ENCODE assay signal across 1 cellular context in genomic region chr3:32719931-32720330, GRCh38.
TF ChIP-seq lines count a peak whose summit lies in the region.

No MANE protein-coding gene starts in this region.

TF ChIP-seq in K562, 482 proteins besides CTCF, POLR2A, EP300 and RAD21 (continued from another document):
- TF ChIP-seq ZNF140 (CRISPR knock-in tag; IDR thresholded peaks at IDR 0.05) (peak; percentile 59; the same call in 1 of the 2 replicates), ZBTB11 (CRISPR knock-in tag; IDR thresholded peaks at IDR 0.05) (peak in 1 of 3 experiments; percentile 44; a peak in 1 of 6 replicates), ZBTB5 (IDR thresholded peaks at IDR 0.05) (no peak), ZNF639 (CRISPR knock-in tag; conservative IDR thresholded peaks at IDR 0.05 in 1 of 2, IDR thresholded peaks at IDR 0.05 in 1 of 2) (no peak), SMAD3 (CRISPR knock-in tag; conservative IDR thresholded peaks at IDR 0.05) (no peak), HDAC8 (tag; IDR thresholded peaks at IDR 0.05) (no peak), DNMT1 (IDR thresholded peaks at IDR 0.05) (no peak), MYNN (IDR thresholded peaks at IDR 0.05) (no peak), MYNN (CRISPR knock-in tag; IDR thresholded peaks at IDR 0.05) (no peak), ZNF184 (CRISPR knock-in tag; IDR thresholded peaks at IDR 0.05) (no peak), HLTF (IDR thresholded peaks at IDR 0.05) (no peak), PTBP1 (IDR thresholded peaks at IDR 0.05; ENCODE audit: low read depth, low read length) (no peak), TCF7 (IDR thresholded peaks at IDR 0.05; ENCODE audit: borderline replicate concordance) (no peak), ZNF764 (CRISPR knock-in tag; IDR thresholded peaks at IDR 0.05; ENCODE audit: low read depth) (no peak), FOXJ3 (CRISPR knock-in tag; IDR thresholded peaks at IDR 0.05) (no peak), KAT2B (IDR thresholded peaks at IDR 0.05; ENCODE audit: low read depth, low read length) (no peak), ZNF280A (IDR thresholded peaks at IDR 0.05; ENCODE audit: low read depth, partially characterized antibody) (no peak), UBTF (IDR thresholded peaks at IDR 0.05; ENCODE audit: borderline replicate concordance in 1 of 2, low read depth in 2 of 2, low read length in 2 of 2) (no peak), POLR2H (tag; IDR thresholded peaks at IDR 0.05; ENCODE audit: low read depth) (no peak), ZFX (CRISPR knock-in tag; IDR thresholded peaks at IDR 0.05) (no peak), NFRKB (IDR thresholded peaks at IDR 0.05; ENCODE audit: low read depth) (no peak), NFIX (CRISPR knock-in tag; IDR thresholded peaks at IDR 0.05; ENCODE audit: low read depth) (peak; percentile 69), PPARD (CRISPR knock-in tag; IDR thresholded peaks at IDR 0.05) (peak; percentile 38; the same call in 1 of the 2 replicates), ZFPM2 (CRISPR knock-in tag; IDR thresholded peaks at IDR 0.05) (no peak), BCL6 (CRISPR knock-in tag; IDR thresholded peaks at IDR 0.05) (no peak), PATZ1 (CRISPR knock-in tag; IDR thresholded peaks at IDR 0.05; ENCODE audit: borderline replicate concordance) (no peak), CBX3 (IDR thresholded peaks at IDR 0.05; ENCODE audit: borderline replicate concordance in 1 of 2, low read length in 2 of 2) (no peak), C11orf30 (IDR thresholded peaks at IDR 0.05; ENCODE audit: low read depth) (no peak), ZMIZ1 (IDR thresholded peaks at IDR 0.05; ENCODE audit: low read depth in 2 of 2, low read length in 2 of 2) (no peak), ZNF778 (CRISPR knock-in tag; IDR thresholded peaks at IDR 0.05) (no peak), ETS1 (conservative IDR thresholded peaks at IDR 0.05; ENCODE audit: control insufficient read depth, low read depth, low read length) (no peak), ZNF408 (CRISPR knock-in tag; IDR thresholded peaks at IDR 0.05; ENCODE audit: low read depth) (peak; percentile 81; the same call in 1 of the 2 replicates), SLC30A9 (CRISPR knock-in tag; IDR thresholded peaks at IDR 0.05) (peak; percentile 35; the same call in 1 of the 2 replicates), ARNT (IDR thresholded peaks at IDR 0.05) (no peak), MTF1 (CRISPR knock-in tag; IDR thresholded peaks at IDR 0.05; ENCODE audit: borderline replicate concordance) (peak; percentile 88; the same call in 1 of the 2 replicates), CEBPB (tag; IDR thresholded peaks at IDR 0.05) (no peak), ZNF175 (CRISPR knock-in tag; IDR thresholded peaks at IDR 0.05; ENCODE audit: low read depth) (no peak), PRPF4 (IDR thresholded peaks at IDR 0.05; ENCODE audit: insufficient read depth, low read depth, low read length, poor library complexity, severe bottlenecking) (no peak), HMGN3 (IDR thresholded peaks at IDR 0.05; ENCODE audit: borderline replicate concordance, extremely low read depth, insufficient read length, low read depth, low read length) (no peak), CSDE1 (IDR thresholded peaks at IDR 0.05) (no peak), NR1H2 (CRISPR knock-in tag; IDR thresholded peaks at IDR 0.05) (no peak), ETV1 (tag; conservative IDR thresholded peaks at IDR 0.05; ENCODE audit: low read depth) (no peak), ZNF76 (CRISPR knock-in tag; IDR thresholded peaks at IDR 0.05; ENCODE audit: borderline replicate concordance) (no peak), MYC (IDR thresholded peaks at IDR 0.05; ENCODE audit: low read depth, low read length) (no peak), MYC (CRISPR knock-in tag; IDR thresholded peaks at IDR 0.05; ENCODE audit: borderline replicate concordance, low read depth) (no peak)
